8 cellular contexts compared by ENCODE assay signal in the genomic region with DNA sequence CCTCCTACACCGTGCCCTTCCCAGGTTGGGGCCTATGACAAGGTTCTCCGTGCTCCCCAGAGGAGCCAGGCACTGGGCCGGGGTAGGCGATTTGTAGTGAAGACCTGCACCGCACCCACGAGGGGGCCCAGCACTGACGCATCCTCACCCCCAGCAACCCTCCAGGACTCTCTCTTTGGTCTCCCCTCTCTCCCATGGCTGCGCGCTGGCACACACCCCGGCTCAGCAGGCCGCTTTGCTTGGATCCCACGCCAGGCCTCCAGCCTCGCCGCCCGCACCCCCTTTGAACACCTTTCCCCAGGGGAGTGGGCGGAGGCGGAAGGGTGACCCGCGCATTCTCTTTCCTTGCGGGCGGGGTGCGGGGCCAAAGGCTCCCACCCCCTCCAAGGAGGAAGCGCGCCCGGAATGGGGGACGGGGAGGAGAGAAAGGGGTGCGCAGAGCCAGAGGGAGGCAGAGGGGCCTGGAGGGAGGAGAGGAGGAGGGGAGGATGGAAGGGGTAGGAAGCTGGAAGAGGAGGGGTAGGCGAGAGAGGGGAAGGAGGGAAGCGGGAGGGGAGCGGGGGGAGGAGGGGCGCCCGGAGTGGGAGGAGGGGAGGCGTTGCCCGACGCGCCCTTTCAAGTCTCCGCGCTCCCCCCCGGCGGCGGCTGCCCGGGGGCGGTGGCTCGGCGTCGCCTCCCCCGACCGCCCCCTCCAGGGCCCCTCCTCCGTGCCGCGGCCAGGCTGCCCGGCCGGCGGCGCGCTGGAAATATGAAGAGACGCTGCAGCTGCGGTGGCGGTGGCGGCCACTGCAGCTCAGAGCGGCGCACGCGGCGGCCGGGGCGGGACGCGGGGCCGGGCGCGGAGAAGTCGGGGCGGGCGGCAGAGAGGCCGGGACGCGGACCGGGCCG. TPM values are rescaled to one million over a fixed set of nuclear protein-coding genes. Genes with fewer than 3 reads are reported as not detected.
DNase-seq lines count a peak whose midpoint lies in the region; ATAC-seq lines count a peak whose summit lies in the region.

Gene APCDD1, plus strand, starts transcription at position 751 of the 888 bp plus-strand sequence. CDS start 347 bp downstream, outside the sequence.

- no peaks in the 10 kb centered on the region for H3K79me2 ChIP-seq in ACC112 (ENCODE audit: control insufficient read depth, insufficient read depth, low read length, unreplicated experiment)

- no peak within 1 kb of the TSS for H2AFZ ChIP-seq in ACC112 (ENCODE audit: low read length, unreplicated experiment)

- peak within 1 kb of the TSS; percentile 27 for H3K4me3 ChIP-seq in ACC112 (ENCODE audit: low read depth, low read length)
- H3K4me3 ChIP-seq in right cardiac atrium (ENCODE audit: low read length): peak within 1 kb of the TSS; percentile 74

- H3K4me1 Mint-ChIP-seq in activated naive CD8-positive, alpha-beta T cell treated with anti-CD3 and anti-CD28 coated beads, Interleukin-2, amount 50 U/mL, for 24 hours: peaks cover 4% of the 10 kb centered on the region

- H3K27me3 Mint-ChIP-seq in activated naive CD8-positive, alpha-beta T cell treated with anti-CD3 and anti-CD28 coated beads, Interleukin-2, amount 50 U/mL, for 24 hours: peaks cover 40% of the 10 kb centered on the region

- H3K27ac Mint-ChIP-seq in activated naive CD8-positive, alpha-beta T cell treated with anti-CD3 and anti-CD28 coated beads, Interleukin-2, amount 50 U/mL, for 24 hours: no peak within 1 kb of the TSS

- H3K27me3 ChIP-seq in ACC112 (ENCODE audit: insufficient read depth, low read length) (peaks cover 96% of the 10 kb centered on the region), right cardiac atrium (ENCODE audit: control insufficient read depth, insufficient read depth) (no peaks in the 10 kb centered on the region)

- ATAC-seq in HG02759 (IDR thresholded peaks at IDR 0.05; ENCODE audit: unreplicated experiment) (peak; percentile 42), right cardiac atrium (peak; percentile 92), GM18502 (IDR thresholded peaks at IDR 0.05; ENCODE audit: poor library complexity, unreplicated experiment) (no peak)
- no peak for ATAC-seq in activated naive CD8-positive, alpha-beta T cell treated with anti-CD3 and anti-CD28 coated beads, Interleukin-2, amount 50 U/mL, for 24 hours

- no peak for DNase-seq in activated naive CD8-positive, alpha-beta T cell treated with anti-CD3 and anti-CD28 coated beads, Interleukin-2, amount 50 U/mL, for 24 hours
- DNase-seq in right cardiac atrium: peak; percentile 86 to 94 (median 93)
- DNase-seq in posterior vena cava (ENCODE audit: low spot score): peak; percentile 87
- DNase-seq in NCI-H2029 treated with DMSO at 0.1 percent for 48 hours (lab: John Stamatoyannopoulos, UW): no peak
- no peak for DNase-seq in GDM1 (lab: John Stamatoyannopoulos, UW)

- no peaks in the 10 kb centered on the region for H3K9me3 ChIP-seq in right cardiac atrium (ENCODE audit: control insufficient read depth, low read length)

- no peaks in the 10 kb centered on the region for H3K9me3 Mint-ChIP-seq in activated naive CD8-positive, alpha-beta T cell treated with anti-CD3 and anti-CD28 coated beads, Interleukin-2, amount 50 U/mL, for 24 hours

- H3K4me3 Mint-ChIP-seq in activated naive CD8-positive, alpha-beta T cell treated with anti-CD3 and anti-CD28 coated beads, Interleukin-2, amount 50 U/mL, for 24 hours: peak within 1 kb of the TSS; percentile 60

- no peaks in the 10 kb centered on the region for H3K4me1 ChIP-seq in ACC112 (ENCODE audit: control insufficient read depth, insufficient read depth, low read length, unreplicated experiment)
- no peaks in the 10 kb centered on the region for H3K4me1 ChIP-seq in right cardiac atrium (ENCODE audit: control insufficient read depth, insufficient read depth, low read length)

- H3K36me3 Mint-ChIP-seq in activated naive CD8-positive, alpha-beta T cell treated with anti-CD3 and anti-CD28 coated beads, Interleukin-2, amount 50 U/mL, for 24 hours (ENCODE audit: low read depth): no peaks in the 10 kb centered on the region

- intact Hi-C loops in right cardiac atrium (cut with DNase I): no loop called here
- intact Hi-C loops in posterior vena cava (cut with DNase I): no loop called here

- no peak within 1 kb of the TSS for H3K27ac ChIP-seq in ACC112 (ENCODE audit: low read depth, low read length)
- H3K27ac ChIP-seq in right cardiac atrium (ENCODE audit: low read length): peak within 1 kb of the TSS; percentile 69

- whole genome bisulfite sequencing in right cardiac atrium: 12% methylated on average over 75 of the region's 80 CpGs

- H3K36me3 ChIP-seq in ACC112 (ENCODE audit: insufficient read depth, low read length): no peaks in the 10 kb centered on the region

RNA-seq across cellular contexts. Expression of gene APCDD1, which starts in this region (rescaled TPM):
- total RNA-seq in right cardiac atrium (10 to 100 TPM; 31.4 to 76.1 (median 49.9) TPM), posterior vena cava (10 to 100 TPM; 13.9 to 38.5 TPM)
- 18.2 TPM for polyA plus RNA-seq in right cardiac atrium

Comparison
In these comparisons a context has a peak if more than half of its experiments do, and no peak if none do; other contexts are left out.
1. ATAC-seq: peak in HG02759 (single experiment) and right cardiac atrium (2 of 2); none in activated naive CD8-positive, alpha-beta T cell treated with anti-CD3 and anti-CD28 coated beads, Interleukin-2, amount 50 U/mL, for 24 hours (single experiment) and GM18502 (single experiment).
2. DNase-seq: peak in right cardiac atrium (3 of 3) and posterior vena cava (single experiment); none in activated naive CD8-positive, alpha-beta T cell treated with anti-CD3 and anti-CD28 coated beads, Interleukin-2, amount 50 U/mL, for 24 hours (single experiment), NCI-H2029 treated with DMSO at 0.1 percent for 48 hours (single experiment) and GDM1 (single experiment).